In genomic region chr12:71214511-71215285, GRCh38 we compare ENCODE assay signal across 23 cellular contexts. TPM values are rescaled to one million over a fixed set of nuclear protein-coding genes. Genes with fewer than 3 reads are reported as not detected.
DNase-seq lines count a peak whose midpoint lies in the region; ATAC-seq, FAIRE-seq and TF ChIP-seq lines count a peak whose summit lies in the region.
"Had no signal": no experiment of that assay in that cellular context is flagged by ENCODE, and none has a peak within 500 bp of the region (broad histone marks: within the 10 kb centered on the region; RNA-seq: fewer than 3 reads in every experiment).

No MANE protein-coding gene starts in this region.

- peak; percentile 83 for ATAC-seq in HepG2
- no peak for ATAC-seq in HG03097 (IDR thresholded peaks at IDR 0.05; ENCODE audit: low FRiP score, unreplicated experiment)
- ATAC-seq in Right ventricle myocardium inferior: no peak
- ATAC-seq: left lobe of liver; stimulated activated effector memory CD8-positive, alpha-beta T cell treated with anti-CD3 and anti-CD28 coated beads, Interleukin-12 subunit alpha, Interleukin-12 subunit beta, amount 100 ng/mL, for 72 hours had no signal

- H3K36me3 ChIP-seq in NT2/D1 (ENCODE audit: insufficient read depth, insufficient read length, low read length) (no peaks in the 10 kb centered on the region), HepG2 (replicated peaks in 1 of 2; ENCODE audit: control insufficient read depth in 1 of 2, insufficient read depth in 2 of 2, low read length in 2 of 2) (no peaks in the 10 kb centered on the region), transverse colon (no peaks in the 10 kb centered on the region)
- H3K36me3 ChIP-seq: prostate gland, SJSA1, thyroid gland had no signal

- H2AFZ ChIP-seq in HepG2 (ENCODE audit: low read length): no peak overlapping the region

- 3% methylated on average over 6 of the region's 6 CpGs for WGBS in HepG2 (ENCODE audit: low lambda C conversion rate)
- 23 to 34% methylated on average over 6 of the region's 6 CpGs for WGBS in transverse colon (ENCODE audit: low coverage in 1 of 2), 2 donors

- H3K79me2 ChIP-seq in HepG2 (ENCODE audit: insufficient read depth, low read length): no peaks in the 10 kb centered on the region

- H3K27me3 ChIP-seq in NT2/D1 (ENCODE audit: insufficient read depth, insufficient read length) (no peaks in the 10 kb centered on the region), HepG2 (ENCODE audit: control insufficient read depth in 1 of 2, insufficient read depth in 2 of 2, low read length in 2 of 2) (no peaks in the 10 kb centered on the region), transverse colon (no peaks in the 10 kb centered on the region)
- H3K27me3 ChIP-seq: SJSA1, thyroid gland had no signal

- TF ChIP-seq EP300 in HepG2 (IDR thresholded peaks at IDR 0.05; ENCODE audit: low read depth in 2 of 2, low read length in 2 of 2) (no peak), HepG2 (CRISPR knock-in tag; IDR thresholded peaks at IDR 0.05; ENCODE audit: borderline replicate concordance) (no peak), transverse colon (IDR thresholded peaks at IDR 0.05; ENCODE audit: low read depth) (no peak)

- peak; percentile 12 for FAIRE-seq in HepG2 (lab: Jason Lieb, UNC)

- no TSS peak for BruUV-seq in HepG2 (replicated peaks; lab: Mats Ljungman, UMichigan)

- no peak overlapping the region for H3K9ac ChIP-seq in NT2/D1 (ENCODE audit: insufficient read length, low read depth)
- no peak overlapping the region for H3K9ac ChIP-seq in HepG2 (ENCODE audit: insufficient read depth, low read depth, low read length)
- H3K9ac ChIP-seq: KMS-11 had no signal

- H3K4me1 ChIP-seq in NT2/D1 (ENCODE audit: insufficient read depth, insufficient read length) (no peaks in the 10 kb centered on the region), HepG2 (ENCODE audit: insufficient read depth, low read length) (peaks cover 26% of the 10 kb centered on the region), transverse colon (peaks cover 0 to 49% (median 25%) of the 10 kb centered on the region in 4 donors)
- H3K4me1 ChIP-seq: prostate gland, SJSA1 had no signal

- intact Hi-C loops in HepG2 (cut with micrococcal nuclease; ENCODE audit: unreplicated experiment): loop anchor here (5.0 kb wide), 1 partner anchor 87 kb away; no protein-coding TSS in a partner anchor
- intact Hi-C loops in transverse colon (cut with DNase I; ENCODE audit: low total_unique reads): no loop called here
- intact Hi-C loops in Right ventricle myocardium inferior (cut with DNase I): no loop called here

- POLR2A ChIA-PET in HepG2 (lab: Yijun Ruan, JAX): no interaction called here

- no peak overlapping the region for H3K27ac ChIP-seq in HepG2 (ENCODE audit: extremely low read length, insufficient read depth, low read length)
- H3K27ac ChIP-seq in transverse colon: peak overlapping the region; percentile 68 to 83 (median 76)
- H3K27ac ChIP-seq: epithelial cell of prostate, HL-60, KMS-11, prostate gland, SJSA1 had no signal

- TF ChIP-seq CTCF in fibroblast of the aortic adventitia (IDR thresholded peaks at IDR 0.05; ENCODE audit: insufficient read depth, low read length): no peak
- TF ChIP-seq CTCF in HepG2 (CRISPR knock-in tag; IDR thresholded peaks at IDR 0.05): no peak
- no peak for TF ChIP-seq CTCF in transverse colon (IDR thresholded peaks at IDR 0.05)

- no peaks in the 10 kb centered on the region for H4K20me1 ChIP-seq in HepG2 (ENCODE audit: insufficient read depth, low read length)

- DNase-seq in NT2/D1 (ENCODE audit: low read depth, low spot score): peak; percentile 70
- peak; percentile 50 for DNase-seq in fibroblast of the aortic adventitia (ENCODE audit: low read depth)
- DNase-seq in HepG2 (ENCODE audit: low spot score): peak; percentile 18
- DNase-seq in transverse colon: peak; percentile 62
- no peak for DNase-seq in 8988T
- no peak for DNase-seq in NCI-H1417 (lab: John Stamatoyannopoulos, UW)
- no peak for DNase-seq in Right ventricle myocardium inferior (ENCODE audit: missing footprints)
- DNase-seq: activated CD4-positive, CD25-positive, alpha-beta regulatory T cell treated with anti-CD3 and anti-CD28 coated beads, Interleukin-2, amount 50 U/mL, for 72 hours; activated naive CD4-positive, alpha-beta T cell treated with Interleukin-2 at 50 U/mL for 16 hours; glutamatergic neuron; NCI-H1092; NCI-H524 treated with DMSO at 0.1 percent for 48 hours; thyroid gland had no signal

- in situ Hi-C loops in HepG2 (cut with HindIII; ENCODE audit: extremely low pct_ligation_motif_present, low pct_unique_long_range_greater_than_20kb): no loop called here
- in situ Hi-C loops in transverse colon (cut with MboI; ENCODE audit: low pct_ligation_motif_present in 1 of 4, low pct_unique_long_range_greater_than_20kb in 1 of 4, low sequenced_read_pairs in 3 of 4): no loop called here

- CTCF ChIA-PET in HepG2 (lab: Yijun Ruan, JAX; ENCODE audit: low intra/inter-chr PET ratio, low total read pairs): no interaction called here

- H3K4me3 ChIP-seq in NT2/D1 (ENCODE audit: insufficient read length, low read depth) (no peak overlapping the region), fibroblast of the aortic adventitia (ENCODE audit: low read depth, low read length) (no peak overlapping the region), HepG2 (replicated peaks in 1 of 3; ENCODE audit: insufficient read depth in 1 of 3, low read depth in 2 of 3, low read length in 3 of 3) (peak overlapping the region in 1 of 3 experiments; percentile 22; a peak in 1 of 6 replicates), transverse colon (no peak overlapping the region)
- H3K4me3 ChIP-seq: prostate gland, SJSA1, thyroid gland had no signal

- H3K4me2 ChIP-seq in HepG2 (ENCODE audit: low read depth, low read length): peak overlapping the region; percentile 61
- H3K4me2 ChIP-seq: KMS-11 had no signal

- TF ChIP-seq RAD21 in HepG2 (CRISPR knock-in tag; IDR thresholded peaks at IDR 0.05): no peak

- peaks cover 14% of the 10 kb centered on the region for H3K9me3 ChIP-seq in NT2/D1 (ENCODE audit: insufficient read depth, low read length)
- H3K9me3 ChIP-seq in HepG2 (ENCODE audit: low read length): peaks cover 7% of the 10 kb centered on the region; the same call in 1 of the 2 replicates
- H3K9me3 ChIP-seq in transverse colon: no peaks in the 10 kb centered on the region
- H3K9me3 ChIP-seq: prostate gland, thyroid gland had no signal

- TF ChIP-seq POLR2A in HepG2 (IDR thresholded peaks at IDR 0.05; ENCODE audit: insufficient read depth in 1 of 2, low read depth in 2 of 2, low read length in 2 of 2): no peak
- TF ChIP-seq POLR2A in transverse colon (IDR thresholded peaks at IDR 0.05): peak; percentile 22

TF ChIP-seq in HepG2, 621 proteins besides CTCF, POLR2A, EP300 and RAD21 (continues in another document):
- TF ChIP-seq, protein P1, sequence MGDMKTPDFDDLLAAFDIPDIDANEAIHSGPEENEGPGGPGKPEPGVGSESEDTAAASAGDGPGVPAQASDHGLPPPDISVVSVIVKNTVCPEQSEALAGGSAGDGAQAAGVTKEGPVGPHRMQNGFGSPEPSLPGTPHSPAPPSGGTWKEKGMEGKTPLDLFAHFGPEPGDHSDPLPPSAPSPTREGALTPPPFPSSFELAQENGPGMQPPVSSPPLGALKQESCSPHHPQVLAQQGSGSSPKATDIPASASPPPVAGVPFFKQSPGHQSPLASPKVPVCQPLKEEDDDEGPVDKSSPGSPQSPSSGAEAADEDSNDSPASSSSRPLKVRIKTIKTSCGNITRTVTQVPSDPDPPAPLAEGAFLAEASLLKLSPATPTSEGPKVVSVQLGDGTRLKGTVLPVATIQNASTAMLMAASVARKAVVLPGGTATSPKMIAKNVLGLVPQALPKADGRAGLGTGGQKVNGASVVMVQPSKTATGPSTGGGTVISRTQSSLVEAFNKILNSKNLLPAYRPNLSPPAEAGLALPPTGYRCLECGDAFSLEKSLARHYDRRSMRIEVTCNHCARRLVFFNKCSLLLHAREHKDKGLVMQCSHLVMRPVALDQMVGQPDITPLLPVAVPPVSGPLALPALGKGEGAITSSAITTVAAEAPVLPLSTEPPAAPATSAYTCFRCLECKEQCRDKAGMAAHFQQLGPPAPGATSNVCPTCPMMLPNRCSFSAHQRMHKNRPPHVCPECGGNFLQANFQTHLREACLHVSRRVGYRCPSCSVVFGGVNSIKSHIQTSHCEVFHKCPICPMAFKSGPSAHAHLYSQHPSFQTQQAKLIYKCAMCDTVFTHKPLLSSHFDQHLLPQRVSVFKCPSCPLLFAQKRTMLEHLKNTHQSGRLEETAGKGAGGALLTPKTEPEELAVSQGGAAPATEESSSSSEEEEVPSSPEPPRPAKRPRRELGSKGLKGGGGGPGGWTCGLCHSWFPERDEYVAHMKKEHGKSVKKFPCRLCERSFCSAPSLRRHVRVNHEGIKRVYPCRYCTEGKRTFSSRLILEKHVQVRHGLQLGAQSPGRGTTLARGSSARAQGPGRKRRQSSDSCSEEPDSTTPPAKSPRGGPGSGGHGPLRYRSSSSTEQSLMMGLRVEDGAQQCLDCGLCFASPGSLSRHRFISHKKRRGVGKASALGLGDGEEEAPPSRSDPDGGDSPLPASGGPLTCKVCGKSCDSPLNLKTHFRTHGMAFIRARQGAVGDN (CRISPR knock-in tag; IDR thresholded peaks at IDR 0.05): no peak

RNA-seq across cellular contexts. Expression of gene TSPAN8, which starts 56.9 kb away (rescaled TPM):
- 7.1 and 15.5 TPM in 2 replicates for total RNA-seq in fibroblast of the aortic adventitia (ENCODE audit: low replicate concordance)
- total RNA-seq in HepG2 (2016; rRNA removed; fragmentation: Illumina TruSeq; extraction: Trizol): 3.2 and 3.9 TPM in 2 replicates
- 1.5 and 1.9 TPM in 2 replicates for total RNA-seq in HepG2 (2016; cell fraction: cytosol; rRNA removed; fragmentation: Illumina TruSeq; extraction: Trizol; ENCODE audit: low read depth)
- total RNA-seq in HepG2 (2016; cell fraction: insoluble cytoplasmic fraction; rRNA removed; fragmentation: Illumina TruSeq; extraction: Trizol): 3.2 and 3.7 TPM in 2 replicates
- total RNA-seq in HepG2 (2016; cell fraction: membrane; rRNA removed; fragmentation: Illumina TruSeq; extraction: Trizol): 2.6 and 4.1 TPM in 2 replicates
- 2.5 and 2.8 TPM in 2 replicates for total RNA-seq in HepG2 (2016; cell fraction: nucleus; rRNA removed; fragmentation: Illumina TruSeq; extraction: Trizol)
- 2.0 and 3.4 TPM in 2 replicates for polyA plus RNA-seq in HepG2 (2011; rRNA removed)
- 1.8 and 2.0 TPM in 2 replicates for polyA plus RNA-seq in HepG2 (2011; cell fraction: cytosol; rRNA removed)
- 0.50 and 0.56 TPM in 2 replicates for polyA plus RNA-seq in HepG2 (2011; cell fraction: nucleus; rRNA removed)
- polyA plus RNA-seq in HepG2 (2012): 4.2 and 4.4 TPM in 2 replicates
- polyA plus RNA-seq in HepG2 (2016; cell fraction: cytosol; fragmentation: Illumina TruSeq; extraction: Trizol; ENCODE audit: low read depth): 2.0 and 2.6 TPM in 2 replicates
- 3.7 and 4.0 TPM in 2 replicates for polyA plus RNA-seq in HepG2 (2016; cell fraction: insoluble cytoplasmic fraction; fragmentation: Illumina TruSeq; extraction: Trizol; ENCODE audit: low read depth)
- 1.8 and 2.3 TPM in 2 replicates for polyA plus RNA-seq in HepG2 (2016; cell fraction: membrane; fragmentation: Illumina TruSeq; extraction: Trizol; ENCODE audit: low read depth)
- 2.8 and 5.2 TPM in 2 replicates for polyA plus RNA-seq in HepG2 (2016; cell fraction: nucleus; fragmentation: Illumina TruSeq; extraction: Trizol; ENCODE audit: insufficient read depth, low read depth)
- polyA minus RNA-seq in HepG2 (2011; rRNA and poly(A)+ RNA removed; ENCODE audit: low replicate concordance): 0.50 and 36.3 TPM in 2 replicates
- 1.4 TPM in 1 of 2 replicates, not detected in the other for polyA minus RNA-seq in HepG2 (2011; cell fraction: cytosol; rRNA and poly(A)+ RNA removed)
- polyA minus RNA-seq in HepG2 (2011; cell fraction: nucleus; rRNA and poly(A)+ RNA removed): 0.99 and 2.1 TPM in 2 replicates
- 1,000 to 10,000 TPM in 2 of 4 donors, 100 to 1,000 TPM in 2; 217 to 1,195 (median 646) TPM for total RNA-seq in transverse colon
- not detected for total RNA-seq in Right ventricle myocardium inferior
- total RNA-seq: myocyte, SJSA1 had no signal
- polyA plus RNA-seq: BJ had no signal

Comparison
In these comparisons a context has a peak if more than half of its experiments do, and no peak if none do; other contexts are left out.
1. DNase-seq: peak in NT2/D1 (single experiment), fibroblast of the aortic adventitia (single experiment), HepG2 (single experiment) and transverse colon (single experiment); none in 8988T (single experiment), NCI-H1417 (0 of 3) and Right ventricle myocardium inferior (single experiment).
2. RNA of gene TSPAN8, which starts 56.9 kb away (total RNA-seq): 217 to 1,195 TPM in transverse colon; 7.1 to 15.5 TPM in fibroblast of the aortic adventitia, 1.5 to 4.1 TPM in HepG2 and not detected in Right ventricle myocardium inferior (single experiment); every median in the first group is over 10 times any median in the second.